1 cellular context compared by ENCODE assay signal in the genomic region with DNA sequence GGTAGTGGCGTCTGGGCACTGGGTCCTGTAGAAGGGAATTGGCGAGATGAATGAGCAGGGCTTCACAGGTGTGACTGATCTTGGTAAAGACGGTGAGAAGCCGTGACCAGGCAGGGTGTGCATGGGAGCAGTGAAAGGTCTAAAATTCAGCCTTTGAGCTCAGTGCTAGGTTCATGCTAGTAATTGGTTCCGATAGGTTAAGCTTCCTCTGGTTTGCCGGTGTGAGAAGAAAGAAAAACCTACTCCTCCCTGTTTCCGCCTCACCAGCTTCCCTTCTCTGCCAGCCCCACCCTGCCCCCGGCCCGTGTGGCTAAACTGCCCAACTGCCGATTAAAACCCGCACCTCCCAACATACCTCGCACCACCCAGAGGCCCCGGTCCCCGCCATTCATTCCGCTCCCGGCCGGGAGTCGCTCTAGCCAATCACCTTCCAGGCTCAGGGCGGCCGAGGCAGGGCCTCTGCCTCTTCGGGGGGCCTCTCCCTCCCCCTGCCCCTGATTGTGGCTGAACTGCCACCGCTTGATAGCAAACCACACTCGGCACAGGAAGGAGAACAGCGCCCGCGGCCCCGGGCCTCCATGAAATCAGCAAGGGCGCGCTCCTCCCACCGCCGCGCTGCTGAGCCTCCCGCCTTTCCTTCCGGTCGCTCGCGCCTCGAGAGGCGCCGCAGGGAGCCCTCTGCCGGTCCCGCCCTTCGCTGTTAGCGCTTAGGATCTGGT.
TF ChIP-seq lines count a peak whose summit lies in the region.

No MANE protein-coding gene starts in this region.

TF ChIP-seq in HepG2, 621 proteins besides CTCF, POLR2A, EP300 and RAD21 (continued from another document and continues in another):
- TF ChIP-seq ZBTB10 (CRISPR knock-in tag; IDR thresholded peaks at IDR 0.05; ENCODE audit: borderline replicate concordance): peak; percentile 36; the same call in 1 of the 2 replicates
- peak; percentile 63 for TF ChIP-seq ASH2L (IDR thresholded peaks at IDR 0.05; ENCODE audit: insufficient read length, low read depth, low read length)
- peak; percentile 54; the same call in 1 of the 2 replicates for TF ChIP-seq THAP11 (CRISPR knock-in tag; IDR thresholded peaks at IDR 0.05)
- TF ChIP-seq ZNF20 (CRISPR knock-in tag; IDR thresholded peaks at IDR 0.05): 0 out of 2 replicates have a peak, but pooled peaks have one; percentile 7
- peak; percentile 51; the same call in 1 of the 2 replicates for TF ChIP-seq NKX3-1 (CRISPR knock-in tag; IDR thresholded peaks at IDR 0.05)
- peak; percentile 55; the same call in 1 of the 2 replicates for TF ChIP-seq MXD3 (CRISPR knock-in tag; IDR thresholded peaks at IDR 0.05)
- TF ChIP-seq TBX2 (CRISPR knock-in tag; IDR thresholded peaks at IDR 0.05; ENCODE audit: borderline replicate concordance): peak; percentile 65; the same call in 1 of the 2 replicates
- TF ChIP-seq, protein P1, sequence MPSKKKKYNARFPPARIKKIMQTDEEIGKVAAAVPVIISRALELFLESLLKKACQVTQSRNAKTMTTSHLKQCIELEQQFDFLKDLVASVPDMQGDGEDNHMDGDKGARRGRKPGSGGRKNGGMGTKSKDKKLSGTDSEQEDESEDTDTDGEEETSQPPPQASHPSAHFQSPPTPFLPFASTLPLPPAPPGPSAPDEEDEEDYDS (CRISPR knock-in tag; IDR thresholded peaks at IDR 0.05): peak; percentile 20; the same call in 1 of the 2 replicates
- peak; percentile 41 for TF ChIP-seq GABPA (IDR thresholded peaks at IDR 0.05; ENCODE audit: low read depth, low read length)
- peak; percentile 73 for TF ChIP-seq GABPA (CRISPR knock-in tag; IDR thresholded peaks at IDR 0.05; ENCODE audit: low read depth)
- TF ChIP-seq, protein P2, sequence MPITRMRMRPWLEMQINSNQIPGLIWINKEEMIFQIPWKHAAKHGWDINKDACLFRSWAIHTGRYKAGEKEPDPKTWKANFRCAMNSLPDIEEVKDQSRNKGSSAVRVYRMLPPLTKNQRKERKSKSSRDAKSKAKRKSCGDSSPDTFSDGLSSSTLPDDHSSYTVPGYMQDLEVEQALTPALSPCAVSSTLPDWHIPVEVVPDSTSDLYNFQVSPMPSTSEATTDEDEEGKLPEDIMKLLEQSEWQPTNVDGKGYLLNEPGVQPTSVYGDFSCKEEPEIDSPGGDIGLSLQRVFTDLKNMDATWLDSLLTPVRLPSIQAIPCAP (CRISPR knock-in tag; IDR thresholded peaks at IDR 0.05; ENCODE audit: low read depth): no peak
- peak; percentile 53; the same call in 1 of the 2 replicates for TF ChIP-seq REPIN1 (CRISPR knock-in tag; IDR thresholded peaks at IDR 0.05; ENCODE audit: borderline replicate concordance, low read depth)
- no peak for TF ChIP-seq JUND (CRISPR knock-in tag; IDR thresholded peaks at IDR 0.05)
- TF ChIP-seq AGO2 (optimal IDR thresholded peaks at IDR 0.05; ENCODE audit: low read depth, low read length): no peak
- peak; percentile 30; the same call in 1 of the 2 replicates for TF ChIP-seq ZNF629 (CRISPR knock-in tag; conservative IDR thresholded peaks at IDR 0.05)
- TF ChIP-seq KDM2A (CRISPR knock-in tag; IDR thresholded peaks at IDR 0.05; ENCODE audit: borderline replicate concordance, low read depth): peak; percentile 87
- 0 out of 2 replicates have a peak, but pooled peaks have one; percentile 25 for TF ChIP-seq RARA (CRISPR knock-in tag; IDR thresholded peaks at IDR 0.05)
- peak; percentile 58 for TF ChIP-seq POGZ (CRISPR knock-in tag; IDR thresholded peaks at IDR 0.05)
- peak; percentile 19; the same call in 1 of the 2 replicates for TF ChIP-seq ZBTB20 (CRISPR knock-in tag; IDR thresholded peaks at IDR 0.05; ENCODE audit: borderline replicate concordance, low read depth)
- TF ChIP-seq RFXAP (CRISPR knock-in tag; IDR thresholded peaks at IDR 0.05; ENCODE audit: borderline replicate concordance): peak; percentile 31; the same call in 1 of the 2 replicates
- TF ChIP-seq HOXA7 (CRISPR knock-in tag; IDR thresholded peaks at IDR 0.05): no peak
- peak; percentile 59; the same call in 1 of the 2 replicates for TF ChIP-seq ZNF891 (CRISPR knock-in tag; IDR thresholded peaks at IDR 0.05)
- TF ChIP-seq HNF4G (IDR thresholded peaks at IDR 0.05; ENCODE audit: borderline replicate concordance, low read depth, low read length): 0 out of 2 replicates have a peak, but pooled peaks have one; percentile 17
- TF ChIP-seq HNF4G (CRISPR knock-in tag; IDR thresholded peaks at IDR 0.05; ENCODE audit: borderline replicate concordance, low read depth): no peak
- TF ChIP-seq NFKBIZ (CRISPR knock-in tag; IDR thresholded peaks at IDR 0.05): 0 out of 2 replicates have a peak, but pooled peaks have one; percentile 49
- TF ChIP-seq CBX2 (IDR thresholded peaks at IDR 0.05; ENCODE audit: low read depth, low read length): no peak
- TF ChIP-seq CBX2 (CRISPR knock-in tag; IDR thresholded peaks at IDR 0.05; ENCODE audit: low read depth): no peak; the same call in 1 of the 2 replicates
- 0 out of 2 replicates have a peak, but pooled peaks have one; percentile 41 for TF ChIP-seq ZNF33B (CRISPR knock-in tag; IDR thresholded peaks at IDR 0.05)
- TF ChIP-seq KLF6 (CRISPR knock-in tag; IDR thresholded peaks at IDR 0.05): no peak
- peak; percentile 72; the same call in 1 of the 2 replicates for TF ChIP-seq ZNF329 (CRISPR knock-in tag; IDR thresholded peaks at IDR 0.05; ENCODE audit: low read depth)
- no peak for TF ChIP-seq SP1 (IDR thresholded peaks at IDR 0.05)
- no peak for TF ChIP-seq SP1 (CRISPR knock-in tag; IDR thresholded peaks at IDR 0.05)
- 0 out of 2 replicates have a peak, but pooled peaks have one; percentile 60 for TF ChIP-seq NRL (CRISPR knock-in tag; IDR thresholded peaks at IDR 0.05; ENCODE audit: borderline replicate concordance)
- peak; percentile 39; the same call in 1 of the 2 replicates for TF ChIP-seq HDAC1 (CRISPR knock-in tag; IDR thresholded peaks at IDR 0.05)
- no peak for TF ChIP-seq SMC3 (IDR thresholded peaks at IDR 0.05; ENCODE audit: low read length)
- peak; percentile 55; the same call in 1 of the 2 replicates for TF ChIP-seq ZFP90 (CRISPR knock-in tag; IDR thresholded peaks at IDR 0.05; ENCODE audit: borderline replicate concordance)
- TF ChIP-seq ZNF253 (CRISPR knock-in tag; IDR thresholded peaks at IDR 0.05; ENCODE audit: borderline replicate concordance): no peak
- peak; percentile 28; the same call in 1 of the 2 replicates for TF ChIP-seq HBP1 (CRISPR knock-in tag; IDR thresholded peaks at IDR 0.05; ENCODE audit: low read depth)
- peak; percentile 60; the same call in 1 of the 2 replicates for TF ChIP-seq PHF20 (CRISPR knock-in tag; IDR thresholded peaks at IDR 0.05)
- 0 out of 2 replicates have a peak, but pooled peaks have one; percentile 63 for TF ChIP-seq ZNF788 (CRISPR knock-in tag; IDR thresholded peaks at IDR 0.05; ENCODE audit: borderline replicate concordance)
- 0 out of 2 replicates have a peak, but pooled peaks have one; percentile 9 for TF ChIP-seq CEBPG (CRISPR knock-in tag; IDR thresholded peaks at IDR 0.05)
- TF ChIP-seq SMAD3 (CRISPR knock-in tag; IDR thresholded peaks at IDR 0.05): 0 out of 2 replicates have a peak, but pooled peaks have one; percentile 19
- TF ChIP-seq ZNF136 (CRISPR knock-in tag; IDR thresholded peaks at IDR 0.05; ENCODE audit: low read depth): 0 out of 2 replicates have a peak, but pooled peaks have one; percentile 19
- TF ChIP-seq HOXA5 (CRISPR knock-in tag; IDR thresholded peaks at IDR 0.05): peak; percentile 45; the same call in 1 of the 2 replicates
- TF ChIP-seq, protein P3, sequence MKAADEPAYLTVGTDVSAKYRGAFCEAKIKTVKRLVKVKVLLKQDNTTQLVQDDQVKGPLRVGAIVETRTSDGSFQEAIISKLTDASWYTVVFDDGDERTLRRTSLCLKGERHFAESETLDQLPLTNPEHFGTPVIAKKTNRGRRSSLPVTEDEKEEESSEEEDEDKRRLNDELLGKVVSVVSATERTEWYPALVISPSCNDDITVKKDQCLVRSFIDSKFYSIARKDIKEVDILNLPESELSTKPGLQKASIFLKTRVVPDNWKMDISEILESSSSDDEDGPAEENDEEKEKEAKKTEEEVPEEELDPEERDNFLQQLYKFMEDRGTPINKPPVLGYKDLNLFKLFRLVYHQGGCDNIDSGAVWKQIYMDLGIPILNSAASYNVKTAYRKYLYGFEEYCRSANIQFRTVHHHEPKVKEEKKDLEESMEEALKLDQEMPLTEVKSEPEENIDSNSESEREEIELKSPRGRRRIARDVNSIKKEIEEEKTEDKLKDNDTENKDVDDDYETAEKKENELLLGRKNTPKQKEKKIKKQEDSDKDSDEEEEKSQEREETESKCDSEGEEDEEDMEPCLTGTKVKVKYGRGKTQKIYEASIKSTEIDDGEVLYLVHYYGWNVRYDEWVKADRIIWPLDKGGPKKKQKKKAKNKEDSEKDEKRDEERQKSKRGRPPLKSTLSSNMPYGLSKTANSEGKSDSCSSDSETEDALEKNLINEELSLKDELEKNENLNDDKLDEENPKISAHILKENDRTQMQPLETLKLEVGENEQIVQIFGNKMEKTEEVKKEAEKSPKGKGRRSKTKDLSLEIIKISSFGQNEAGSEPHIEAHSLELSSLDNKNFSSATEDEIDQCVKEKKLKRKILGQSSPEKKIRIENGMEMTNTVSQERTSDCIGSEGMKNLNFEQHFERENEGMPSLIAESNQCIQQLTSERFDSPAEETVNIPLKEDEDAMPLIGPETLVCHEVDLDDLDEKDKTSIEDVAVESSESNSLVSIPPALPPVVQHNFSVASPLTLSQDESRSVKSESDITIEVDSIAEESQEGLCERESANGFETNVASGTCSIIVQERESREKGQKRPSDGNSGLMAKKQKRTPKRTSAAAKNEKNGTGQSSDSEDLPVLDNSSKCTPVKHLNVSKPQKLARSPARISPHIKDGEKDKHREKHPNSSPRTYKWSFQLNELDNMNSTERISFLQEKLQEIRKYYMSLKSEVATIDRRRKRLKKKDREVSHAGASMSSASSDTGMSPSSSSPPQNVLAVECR (CRISPR knock-in tag; IDR thresholded peaks at IDR 0.05; ENCODE audit: borderline replicate concordance): peak; percentile 66; the same call in 1 of the 2 replicates
- TF ChIP-seq SNAI1 (CRISPR knock-in tag; IDR thresholded peaks at IDR 0.05; ENCODE audit: borderline replicate concordance): peak; percentile 81; the same call in 1 of the 2 replicates
- TF ChIP-seq, protein P4, sequence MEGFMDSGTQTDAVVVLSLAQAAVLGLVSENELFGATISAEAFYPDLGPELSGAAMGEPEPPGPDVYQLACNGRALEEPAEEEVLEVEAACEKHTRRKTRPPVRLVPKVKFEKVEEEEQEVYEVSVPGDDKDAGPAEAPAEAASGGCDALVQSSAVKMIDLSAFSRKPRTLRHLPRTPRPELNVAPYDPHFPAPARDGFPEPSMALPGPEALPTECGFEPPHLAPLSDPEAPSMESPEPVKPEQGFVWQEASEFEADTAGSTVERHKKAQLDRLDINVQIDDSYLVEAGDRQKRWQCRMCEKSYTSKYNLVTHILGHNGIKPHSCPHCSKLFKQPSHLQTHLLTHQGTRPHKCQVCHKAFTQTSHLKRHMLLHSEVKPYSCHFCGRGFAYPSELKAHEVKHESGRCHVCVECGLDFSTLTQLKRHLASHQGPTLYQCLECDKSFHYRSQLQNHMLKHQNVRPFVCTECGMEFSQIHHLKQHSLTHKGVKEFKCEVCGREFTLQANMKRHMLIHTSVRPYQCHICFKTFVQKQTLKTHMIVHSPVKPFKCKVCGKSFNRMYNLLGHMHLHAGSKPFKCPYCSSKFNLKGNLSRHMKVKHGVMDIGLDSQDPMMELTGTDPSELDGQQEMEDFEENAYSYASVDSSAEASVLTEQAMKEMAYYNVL (CRISPR knock-in tag; IDR thresholded peaks at IDR 0.05; ENCODE audit: borderline replicate concordance): peak; percentile 73; the same call in 1 of the 2 replicates
- 0 out of 2 replicates have a peak, but pooled peaks have one; percentile 26 for TF ChIP-seq TEF (CRISPR knock-in tag; IDR thresholded peaks at IDR 0.05)
- TF ChIP-seq NR1H2 (CRISPR knock-in tag; IDR thresholded peaks at IDR 0.05; ENCODE audit: borderline replicate concordance, low read depth): peak; percentile 60; the same call in 1 of the 2 replicates
- peak; percentile 75 for TF ChIP-seq ZNF317 (CRISPR knock-in tag; IDR thresholded peaks at IDR 0.05)
- peak; percentile 67; the same call in 1 of the 2 replicates for TF ChIP-seq ZBTB7B (CRISPR knock-in tag; IDR thresholded peaks at IDR 0.05)
- peak; percentile 60; the same call in 1 of the 2 replicates for TF ChIP-seq ZNF331 (CRISPR knock-in tag; IDR thresholded peaks at IDR 0.05)
- peak; percentile 67; the same call in 1 of the 2 replicates for TF ChIP-seq KMT2B (CRISPR knock-in tag; IDR thresholded peaks at IDR 0.05)
